Comparison of ENCODE assay signal across 8 cellular contexts in genomic region chr1:179366093-179366800, GRCh38. TPM values are rescaled to one million over a fixed set of nuclear protein-coding genes. Genes with fewer than 3 reads are reported as not detected.
A peak's percentile ranks its signal among the peaks of the same experiment; 100 is the strongest.
DNase-seq lines count a peak whose midpoint lies in the region; ATAC-seq and TF ChIP-seq lines count a peak whose summit lies in the region.

No MANE protein-coding gene starts in this region.

- H4K20me1 ChIP-seq in SU-DHL-6 (ENCODE audit: low read depth, low read length), result no peaks in the 10 kb centered on the region

- H3K4me2 ChIP-seq in SU-DHL-6 (ENCODE audit: low read depth, low read length, poor library complexity, severe bottlenecking), result peak overlapping the region; percentile 73

- H3K36me3 Mint-ChIP-seq in neural crest cell (ENCODE audit: low read depth), result no peaks in the 10 kb centered on the region

- peaks cover 14% of the 10 kb centered on the region for H3K4me1 Mint-ChIP-seq in neural crest cell

- TF ChIP-seq CTCF in SU-DHL-6 (IDR thresholded peaks at IDR 0.05; ENCODE audit: insufficient read depth, low read length, poor library complexity, severe bottlenecking) (no peak), neural crest cell (conservative IDR thresholded peaks at IDR 0.05) (peak; percentile 19)

- WGBS in esophagus, 2 donors, result 2 to 3% methylated on average over 28 of the region's 28 CpGs

- no peaks in the 10 kb centered on the region for H3K79me2 ChIP-seq in SU-DHL-6 (ENCODE audit: insufficient read depth, low read length)

- peak overlapping the region; percentile 100 for H3K27ac Mint-ChIP-seq in neural crest cell (ENCODE audit: unreplicated experiment)

- H3K4me3 ChIP-seq in SU-DHL-6 (ENCODE audit: insufficient read depth, low read length, poor library complexity, severe bottlenecking) (peak overlapping the region; percentile 75), esophagus (ENCODE audit: low read depth in 1 of 2, low read length in 2 of 2) (peak overlapping the region; percentile 67 to 73)

- H3K36me3 ChIP-seq in SU-DHL-6 (ENCODE audit: low read length), result no peaks in the 10 kb centered on the region
- H3K36me3 ChIP-seq in esophagus (ENCODE audit: control insufficient read depth in 2 of 2, insufficient read depth in 2 of 2, low read length in 1 of 2), result no peaks in the 10 kb centered on the region

- H3K9me3 Mint-ChIP-seq in neural crest cell, result no peaks in the 10 kb centered on the region

- H3K27me3 ChIP-seq in SU-DHL-6 (ENCODE audit: low read length) (no peaks in the 10 kb centered on the region), esophagus (ENCODE audit: control insufficient read depth in 1 of 2, insufficient read depth in 2 of 2, low read length in 2 of 2) (no peaks in the 10 kb centered on the region)

- H3K9ac ChIP-seq in SU-DHL-6 (ENCODE audit: low read length), result peak overlapping the region; percentile 63

- H3K9me2 ChIP-seq in SU-DHL-6 (replicated peaks; ENCODE audit: insufficient read depth, low read length), result no peaks in the 10 kb centered on the region

- H3K4me1 ChIP-seq in esophagus (ENCODE audit: control insufficient read depth in 2 of 2, insufficient read depth in 2 of 2, low read length in 1 of 2), result no peaks in the 10 kb centered on the region

- ATAC-seq in HG03045 (IDR thresholded peaks at IDR 0.05; ENCODE audit: unreplicated experiment), result peak; percentile 29

- H3F3A ChIP-seq in SU-DHL-6 (ENCODE audit: insufficient read depth), result 0 out of 2 replicates have a peak, but pooled peaks cover 3% of the 10 kb centered on the region

- H3K27me3 Mint-ChIP-seq in neural crest cell (ENCODE audit: low read depth), result peaks cover 8% of the 10 kb centered on the region

- H3K9me3 ChIP-seq in SU-DHL-6 (ENCODE audit: insufficient read depth, low read length) (no peaks in the 10 kb centered on the region), esophagus (ENCODE audit: control insufficient read depth in 2 of 2, insufficient read depth in 1 of 2, low read depth in 1 of 2, low read length in 1 of 2) (no peaks in the 10 kb centered on the region)

- DNase-seq in stimulated activated CD4-positive, alpha-beta T cell treated with anti-CD3 and anti-CD28 coated beads, Interleukin-1b, Interleukin-23, amount 100 ng/mL, for 48 hours, result peak; percentile 3
- DNase-seq in stimulated activated CD4-positive, alpha-beta T cell treated with anti-CD3 and anti-CD28 coated beads, Interleukin-4, amount 100 ng/mL, for 4 hours, result no peak
- DNase-seq in neural crest cell (ENCODE audit: low read depth, low spot score) (no peak), HK-2 (ENCODE audit: unreplicated experiment) (no peak)
- no peak for DNase-seq in activated CD8-positive, alpha-beta memory T cell treated with anti-CD3 and anti-CD28 coated beads for 24 hours

- peak overlapping the region; percentile 94 for H3K4me3 Mint-ChIP-seq in neural crest cell

- H2AFZ ChIP-seq in SU-DHL-6 (ENCODE audit: low read depth, low read length, severe bottlenecking), result peak overlapping the region; percentile 90

- H3K27ac ChIP-seq in SU-DHL-6 (ENCODE audit: low read depth, low read length), result peak overlapping the region; percentile 79
- peak overlapping the region; percentile 95 to 96 for H3K27ac ChIP-seq in esophagus (ENCODE audit: low read depth in 2 of 2, low read length in 1 of 2)

RNA-seq across cellular contexts. Expression of gene AXDND1, which starts 0.5 kb away (rescaled TPM):
- polyA plus RNA-seq in esophagus, result not detected
- total RNA-seq in neural crest cell, result 0.64 and 0.86 TPM in 2 replicates
